Comparison of ENCODE assay signal across 8 cellular contexts in the genomic region with DNA sequence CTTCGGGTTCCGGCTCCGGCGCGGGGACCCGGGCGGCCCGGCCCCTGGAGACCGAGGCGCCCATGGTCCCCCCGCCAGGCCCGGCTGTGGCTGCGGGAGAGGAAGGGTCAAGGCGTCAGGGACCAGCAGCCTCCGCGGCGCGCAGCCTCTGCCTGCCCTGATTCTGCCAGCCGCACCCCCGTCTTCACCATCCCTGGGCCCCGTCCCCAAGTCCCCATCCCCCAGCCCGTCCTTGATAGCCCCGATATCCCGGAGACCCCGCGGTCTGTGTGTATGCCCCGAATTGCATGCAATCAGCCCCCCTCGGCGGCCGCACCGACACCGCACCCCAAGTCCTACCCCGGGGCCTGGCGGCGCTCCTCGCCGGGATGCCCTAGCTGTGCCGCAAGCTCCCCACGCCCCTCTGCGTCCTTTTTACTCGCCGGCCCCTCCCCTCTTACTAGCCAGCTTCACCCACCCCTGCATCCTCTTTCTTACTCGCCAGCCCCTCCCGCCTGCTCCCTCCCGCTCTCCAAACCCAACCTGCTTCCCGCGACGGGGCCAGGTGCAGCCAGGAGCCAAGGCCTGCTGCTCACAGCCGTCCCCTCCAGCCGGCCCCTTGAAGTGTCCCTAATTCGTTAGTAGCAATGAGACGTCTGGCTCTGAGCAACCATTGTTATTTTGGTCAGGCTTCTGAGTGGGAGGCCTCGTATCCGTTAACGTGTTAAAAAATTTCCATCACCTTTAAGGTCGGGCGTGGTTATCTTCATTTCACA. TPM values are rescaled to one million over a fixed set of nuclear protein-coding genes. Genes with fewer than 3 reads are reported as not detected.
A peak's percentile ranks its signal among the peaks of the same experiment; 100 is the strongest.
DNase-seq lines count a peak whose midpoint lies in the region; ATAC-seq and TF ChIP-seq lines count a peak whose summit lies in the region.

A gene with protein sequence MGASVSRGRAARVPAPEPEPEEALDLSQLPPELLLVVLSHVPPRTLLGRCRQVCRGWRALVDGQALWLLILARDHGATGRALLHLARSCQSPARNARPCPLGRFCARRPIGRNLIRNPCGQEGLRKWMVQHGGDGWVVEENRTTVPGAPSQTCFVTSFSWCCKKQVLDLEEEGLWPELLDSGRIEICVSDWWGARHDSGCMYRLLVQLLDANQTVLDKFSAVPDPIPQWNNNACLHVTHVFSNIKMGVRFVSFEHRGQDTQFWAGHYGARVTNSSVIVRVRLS (minus strand): TSS at position 386 of the 755 bp plus-strand sequence. CDS start 322 bp downstream, at position 64.

- DNase-seq in GM12865 (ENCODE audit: low read depth) = no peak
- DNase-seq in NCI-H2171 (lab: John Stamatoyannopoulos, UW) = peak; percentile 38
- DNase-seq in anterior cingulate cortex (lab: John Stamatoyannopoulos, UW) = peak in 55 of 58 donors; percentile 16 to 86 (median 59)
- peak; percentile 35 for DNase-seq in hepatocyte (ENCODE audit: low spot score)
- DNase-seq in posterior cingulate gyrus = peak; percentile 55 to 96 (median 70)
- DNase-seq in foreskin melanocyte = no peak

- H3K27ac ChIP-seq in hepatocyte = peak within 1 kb of the TSS; percentile 67

- H3K27me3 ChIP-seq in hepatocyte = no peaks in the 10 kb centered on the region

- no peaks in the 10 kb centered on the region for H3K79me2 ChIP-seq in hepatocyte

- WGBS in hepatocyte (ENCODE audit: low lambda C conversion rate, missing lambda C conversion rate) = 10% methylated on average over 42 of the region's 57 CpGs

- TF ChIP-seq CTCF in GM12865 (IDR thresholded peaks at IDR 0.05; ENCODE audit: insufficient read depth, low read depth, low read length, missing control alignments) = no peak
- TF ChIP-seq CTCF in hepatocyte (IDR thresholded peaks at IDR 0.05; ENCODE audit: poor library complexity) = no peak

- no peaks in the 10 kb centered on the region for H3K9me3 ChIP-seq in hepatocyte (ENCODE audit: low read depth)

- no peaks in the 10 kb centered on the region for H3K36me3 ChIP-seq in hepatocyte (replicated peaks; ENCODE audit: insufficient read depth, low read depth)

- intact Hi-C loops in posterior cingulate gyrus (cut with DNase I) = loop anchor here (10.0 kb wide), 1 partner anchor 58 kb away; a partner anchor contains a TSS

- peaks cover 20% of the 10 kb centered on the region for H3K4me1 ChIP-seq in hepatocyte (ENCODE audit: insufficient read depth)

- ATAC-seq in HG02571 (IDR thresholded peaks at IDR 0.05; ENCODE audit: unreplicated experiment) = no peak
- no peak for ATAC-seq in GM19467 (IDR thresholded peaks at IDR 0.05; ENCODE audit: unreplicated experiment)

- H3K4me3 ChIP-seq in GM12865 (ENCODE audit: low read depth, low read length) (peak within 1 kb of the TSS; percentile 56), hepatocyte (peak within 1 kb of the TSS; percentile 96)

- no peaks in the 10 kb centered on the region for H3K9me2 ChIP-seq in hepatocyte (replicated peaks; ENCODE audit: insufficient read depth)

- H3K4me2 ChIP-seq in hepatocyte = peak within 1 kb of the TSS; percentile 99

- H2AFZ ChIP-seq in hepatocyte = peak within 1 kb of the TSS; percentile 97

- no peaks in the 10 kb centered on the region for H4K20me1 ChIP-seq in hepatocyte (ENCODE audit: insufficient read depth, poor library complexity, severe bottlenecking)

RNA-seq across cellular contexts. Expression of the gene that starts here (rescaled TPM):
- total RNA-seq in hepatocyte = 6.7 and 15.2 TPM in 2 replicates
- 10.3 and 11.0 TPM in 2 replicates for polyA plus RNA-seq in hepatocyte

Comparison
In these comparisons a context has a peak if more than half of its experiments do, and no peak if none do; other contexts are left out.
1. DNase-seq: peak in NCI-H2171 (single experiment), anterior cingulate cortex (55 of 58), hepatocyte (single experiment) and posterior cingulate gyrus (10 of 10); none in GM12865 (single experiment) and foreskin melanocyte (single experiment).